1 cellular context compared by ENCODE assay signal in the genomic region with DNA sequence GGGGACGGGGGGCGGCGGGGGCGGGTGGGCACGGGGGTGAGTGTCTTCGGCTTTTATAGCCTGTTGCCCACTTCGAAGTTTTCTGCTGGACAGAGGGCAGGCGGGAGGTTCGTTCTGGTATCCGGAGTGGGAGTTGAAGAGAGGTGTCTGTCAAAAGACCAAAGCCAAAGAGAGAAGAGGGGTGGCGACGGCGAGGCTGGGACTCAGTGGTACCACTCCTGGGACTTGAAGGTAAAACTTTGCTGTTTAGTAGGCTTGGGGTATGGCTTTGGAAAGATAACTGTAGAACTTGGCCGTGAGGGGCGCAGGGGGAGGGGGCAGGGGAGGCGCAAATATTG.
TF ChIP-seq lines count a peak whose summit lies in the region.

No MANE protein-coding gene starts in this region.

TF ChIP-seq in HEK293, 187 proteins besides CTCF, POLR2A, EP300 and RAD21 (continued from another document):
- TF ChIP-seq, protein P1, sequence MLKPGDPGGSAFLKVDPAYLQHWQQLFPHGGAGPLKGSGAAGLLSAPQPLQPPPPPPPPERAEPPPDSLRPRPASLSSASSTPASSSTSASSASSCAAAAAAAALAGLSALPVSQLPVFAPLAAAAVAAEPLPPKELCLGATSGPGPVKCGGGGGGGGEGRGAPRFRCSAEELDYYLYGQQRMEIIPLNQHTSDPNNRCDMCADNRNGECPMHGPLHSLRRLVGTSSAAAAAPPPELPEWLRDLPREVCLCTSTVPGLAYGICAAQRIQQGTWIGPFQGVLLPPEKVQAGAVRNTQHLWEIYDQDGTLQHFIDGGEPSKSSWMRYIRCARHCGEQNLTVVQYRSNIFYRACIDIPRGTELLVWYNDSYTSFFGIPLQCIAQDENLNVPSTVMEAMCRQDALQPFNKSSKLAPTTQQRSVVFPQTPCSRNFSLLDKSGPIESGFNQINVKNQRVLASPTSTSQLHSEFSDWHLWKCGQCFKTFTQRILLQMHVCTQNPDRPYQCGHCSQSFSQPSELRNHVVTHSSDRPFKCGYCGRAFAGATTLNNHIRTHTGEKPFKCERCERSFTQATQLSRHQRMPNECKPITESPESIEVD (tag by site-specific recombination; IDR thresholded peaks at IDR 0.05): no peak
- TF ChIP-seq, protein P2, sequence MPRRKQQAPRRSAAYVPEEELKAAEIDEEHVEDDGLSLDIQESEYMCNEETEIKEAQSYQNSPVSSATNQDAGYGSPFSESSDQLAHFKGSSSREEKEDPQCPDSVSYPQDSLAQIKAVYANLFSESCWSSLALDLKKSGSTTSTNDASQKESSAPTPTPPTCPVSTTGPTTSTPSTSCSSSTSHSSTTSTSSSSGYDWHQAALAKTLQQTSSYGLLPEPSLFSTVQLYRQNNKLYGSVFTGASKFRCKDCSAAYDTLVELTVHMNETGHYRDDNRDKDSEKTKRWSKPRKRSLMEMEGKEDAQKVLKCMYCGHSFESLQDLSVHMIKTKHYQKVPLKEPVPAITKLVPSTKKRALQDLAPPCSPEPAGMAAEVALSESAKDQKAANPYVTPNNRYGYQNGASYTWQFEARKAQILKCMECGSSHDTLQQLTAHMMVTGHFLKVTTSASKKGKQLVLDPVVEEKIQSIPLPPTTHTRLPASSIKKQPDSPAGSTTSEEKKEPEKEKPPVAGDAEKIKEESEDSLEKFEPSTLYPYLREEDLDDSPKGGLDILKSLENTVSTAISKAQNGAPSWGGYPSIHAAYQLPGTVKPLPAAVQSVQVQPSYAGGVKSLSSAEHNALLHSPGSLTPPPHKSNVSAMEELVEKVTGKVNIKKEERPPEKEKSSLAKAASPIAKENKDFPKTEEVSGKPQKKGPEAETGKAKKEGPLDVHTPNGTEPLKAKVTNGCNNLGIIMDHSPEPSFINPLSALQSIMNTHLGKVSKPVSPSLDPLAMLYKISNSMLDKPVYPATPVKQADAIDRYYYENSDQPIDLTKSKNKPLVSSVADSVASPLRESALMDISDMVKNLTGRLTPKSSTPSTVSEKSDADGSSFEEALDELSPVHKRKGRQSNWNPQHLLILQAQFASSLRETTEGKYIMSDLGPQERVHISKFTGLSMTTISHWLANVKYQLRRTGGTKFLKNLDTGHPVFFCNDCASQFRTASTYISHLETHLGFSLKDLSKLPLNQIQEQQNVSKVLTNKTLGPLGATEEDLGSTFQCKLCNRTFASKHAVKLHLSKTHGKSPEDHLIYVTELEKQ (tag by site-specific recombination; IDR thresholded peaks at IDR 0.05; ENCODE audit: borderline replicate concordance): no peak
- TF ChIP-seq KLF10 (tag by site-specific recombination; IDR thresholded peaks at IDR 0.05): no peak
- no peak for TF ChIP-seq ZNF302 (tag by site-specific recombination; IDR thresholded peaks at IDR 0.05; ENCODE audit: low read depth)
- no peak for TF ChIP-seq ZNF549 (tag by site-specific recombination; IDR thresholded peaks at IDR 0.05)
- TF ChIP-seq, protein P3, sequence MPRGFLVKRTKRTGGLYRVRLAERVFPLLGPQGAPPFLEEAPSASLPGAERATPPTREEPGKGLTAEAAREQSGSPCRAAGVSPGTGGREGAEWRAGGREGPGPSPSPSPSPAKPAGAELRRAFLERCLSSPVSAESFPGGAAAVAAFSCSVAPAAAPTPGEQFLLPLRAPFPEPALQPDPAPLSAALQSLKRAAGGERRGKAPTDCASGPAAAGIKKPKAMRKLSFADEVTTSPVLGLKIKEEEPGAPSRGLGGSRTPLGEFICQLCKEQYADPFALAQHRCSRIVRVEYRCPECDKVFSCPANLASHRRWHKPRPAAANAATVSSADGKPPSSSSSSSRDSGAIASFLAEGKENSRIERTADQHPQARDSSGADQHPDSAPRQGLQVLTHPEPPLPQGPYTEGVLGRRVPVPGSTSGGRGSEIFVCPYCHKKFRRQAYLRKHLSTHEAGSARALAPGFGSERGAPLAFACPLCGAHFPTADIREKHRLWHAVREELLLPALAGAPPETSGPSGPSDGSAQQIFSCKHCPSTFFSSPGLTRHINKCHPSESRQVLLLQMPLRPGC (tag by site-specific recombination; IDR thresholded peaks at IDR 0.05): no peak
- no peak for TF ChIP-seq SP3 (tag by site-specific recombination; IDR thresholded peaks at IDR 0.05)
- TF ChIP-seq ZNF121 (tag by site-specific recombination; IDR thresholded peaks at IDR 0.05): no peak
- TF ChIP-seq ZNF473 (tag by site-specific recombination; IDR thresholded peaks at IDR 0.05): no peak
- no peak for TF ChIP-seq WT1 (tag by site-specific recombination; IDR thresholded peaks at IDR 0.05)
- TF ChIP-seq, protein P4, sequence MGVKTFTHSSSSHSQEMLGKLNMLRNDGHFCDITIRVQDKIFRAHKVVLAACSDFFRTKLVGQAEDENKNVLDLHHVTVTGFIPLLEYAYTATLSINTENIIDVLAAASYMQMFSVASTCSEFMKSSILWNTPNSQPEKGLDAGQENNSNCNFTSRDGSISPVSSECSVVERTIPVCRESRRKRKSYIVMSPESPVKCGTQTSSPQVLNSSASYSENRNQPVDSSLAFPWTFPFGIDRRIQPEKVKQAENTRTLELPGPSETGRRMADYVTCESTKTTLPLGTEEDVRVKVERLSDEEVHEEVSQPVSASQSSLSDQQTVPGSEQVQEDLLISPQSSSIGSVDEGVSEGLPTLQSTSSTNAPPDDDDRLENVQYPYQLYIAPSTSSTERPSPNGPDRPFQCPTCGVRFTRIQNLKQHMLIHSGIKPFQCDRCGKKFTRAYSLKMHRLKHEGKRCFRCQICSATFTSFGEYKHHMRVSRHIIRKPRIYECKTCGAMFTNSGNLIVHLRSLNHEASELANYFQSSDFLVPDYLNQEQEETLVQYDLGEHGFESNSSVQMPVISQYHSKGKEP (tag by site-specific recombination; IDR thresholded peaks at IDR 0.05): no peak
- TF ChIP-seq ZNF426 (tag by site-specific recombination; IDR thresholded peaks at IDR 0.05): no peak
- TF ChIP-seq ZNF433 (tag by site-specific recombination; IDR thresholded peaks at IDR 0.05; ENCODE audit: low read depth): no peak
- no peak for TF ChIP-seq ZNF10 (tag by site-specific recombination; IDR thresholded peaks at IDR 0.05)
- TF ChIP-seq SCRT1 (tag by site-specific recombination; IDR thresholded peaks at IDR 0.05; ENCODE audit: borderline replicate concordance): no peak
